ENCODE assay signal across 1 cellular context in the genomic region with DNA sequence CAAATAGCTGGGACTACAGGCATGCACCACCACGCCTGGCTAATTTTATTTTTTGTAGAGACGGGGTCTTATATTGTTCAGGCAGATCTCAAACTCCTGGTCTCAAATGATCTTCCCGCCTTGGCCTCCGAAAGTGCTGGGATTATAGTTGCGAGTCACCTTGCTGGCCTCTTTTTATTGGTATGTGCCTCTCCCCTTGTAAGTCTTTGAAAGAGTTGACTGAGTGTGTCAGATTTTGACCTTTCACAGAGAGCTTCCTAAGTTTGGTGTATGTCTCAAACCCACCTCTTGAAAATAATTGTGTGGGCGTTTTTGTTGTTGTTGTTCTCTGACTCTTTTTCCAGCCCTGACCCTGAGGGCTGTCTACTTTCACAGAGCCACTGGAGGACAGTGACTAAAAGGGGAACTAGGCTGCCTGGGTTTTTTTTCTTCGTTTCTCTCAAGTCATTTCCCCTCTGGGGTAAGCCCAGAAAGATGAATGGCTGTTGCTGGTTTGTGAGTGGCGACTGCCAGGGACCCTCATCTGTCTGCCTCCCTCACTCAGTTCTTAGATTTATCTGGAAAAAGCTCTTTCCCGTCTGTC.
TF ChIP-seq lines count a peak whose summit lies in the region.

No MANE protein-coding gene starts in this region.

TF ChIP-seq in SK-N-SH treated with all-trans-retinoic acid at 6 μM for 48 hours, 23 proteins besides CTCF, POLR2A, EP300 and RAD21 (continued from another document):
- TF ChIP-seq, protein P1, sequence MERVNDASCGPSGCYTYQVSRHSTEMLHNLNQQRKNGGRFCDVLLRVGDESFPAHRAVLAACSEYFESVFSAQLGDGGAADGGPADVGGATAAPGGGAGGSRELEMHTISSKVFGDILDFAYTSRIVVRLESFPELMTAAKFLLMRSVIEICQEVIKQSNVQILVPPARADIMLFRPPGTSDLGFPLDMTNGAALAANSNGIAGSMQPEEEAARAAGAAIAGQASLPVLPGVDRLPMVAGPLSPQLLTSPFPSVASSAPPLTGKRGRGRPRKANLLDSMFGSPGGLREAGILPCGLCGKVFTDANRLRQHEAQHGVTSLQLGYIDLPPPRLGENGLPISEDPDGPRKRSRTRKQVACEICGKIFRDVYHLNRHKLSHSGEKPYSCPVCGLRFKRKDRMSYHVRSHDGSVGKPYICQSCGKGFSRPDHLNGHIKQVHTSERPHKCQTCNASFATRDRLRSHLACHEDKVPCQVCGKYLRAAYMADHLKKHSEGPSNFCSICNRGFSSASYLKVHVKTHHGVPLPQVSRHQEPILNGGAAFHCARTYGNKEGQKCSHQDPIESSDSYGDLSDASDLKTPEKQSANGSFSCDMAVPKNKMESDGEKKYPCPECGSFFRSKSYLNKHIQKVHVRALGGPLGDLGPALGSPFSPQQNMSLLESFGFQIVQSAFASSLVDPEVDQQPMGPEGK (CRISPR knock-in tag; IDR thresholded peaks at IDR 0.05; ENCODE audit: borderline replicate concordance) = no peak
